8 cellular contexts compared by ENCODE assay signal in genomic region chr11:268716-269145, GRCh38. TPM values are rescaled to one million over a fixed set of nuclear protein-coding genes. Genes with fewer than 3 reads are reported as not detected.
A peak's percentile ranks its signal among the peaks of the same experiment; 100 is the strongest.
DNase-seq lines count a peak whose midpoint lies in the region; ATAC-seq, FAIRE-seq and TF ChIP-seq lines count a peak whose summit lies in the region.
"Not testable (repeated sequence)": the region's sequence is repeated elsewhere in the genome, so short reads cannot be mapped to it uniquely, and the experiment has no call there.

No MANE protein-coding gene starts in this region.

- not testable (repeated sequence) for H3K27me3 ChIP-seq in GM12878 (replicated peaks in 1 of 2; ENCODE audit: control insufficient read depth in 2 of 2, insufficient read depth in 2 of 2, low read length in 1 of 2); gastrocnemius medialis

- peak overlapping the region; percentile 95 for H3K27ac ChIP-seq in KOPT-K1 (ENCODE audit: low read depth, low read length, poor library complexity, severe bottlenecking)
- H3K27ac ChIP-seq in GM12878 (ENCODE audit: control insufficient read depth, insufficient read depth): peak overlapping the region; percentile 88
- H3K27ac ChIP-seq in gastrocnemius medialis: peak overlapping the region; percentile 42 to 63 (median 55)

- not testable (repeated sequence) for H2AFZ ChIP-seq in GM12878 (ENCODE audit: control insufficient read depth, low read depth, low read length)

- not testable (repeated sequence) for H3K27me3 Mint-ChIP-seq in T-cell
- peaks cover 26 to 34% (median 28%) of the 10 kb centered on the region in 3 donors for H3K27me3 Mint-ChIP-seq in immature natural killer cell (ENCODE audit: low read depth in 3 of 3)

- not testable (repeated sequence) for TF ChIP-seq RAD21 in GM12878 (IDR thresholded peaks at IDR 0.05; ENCODE audit: insufficient read depth, low read depth, low read length)

- H3K4me3 ChIP-seq in GM12878 (peak overlapping the region; percentile 78), gastrocnemius medialis (peak overlapping the region in 3 of 4 donors; percentile 25 to 39 (median 25))

- peaks cover 14% of the 10 kb centered on the region for H3K4me1 ChIP-seq in GM12878 (ENCODE audit: control insufficient read depth, insufficient read depth, low read length)
- H3K4me1 ChIP-seq in gastrocnemius medialis: not testable (repeated sequence)

- not testable (repeated sequence) for H3K9me3 ChIP-seq in KOPT-K1 (ENCODE audit: insufficient read depth, low read length, poor library complexity, severe bottlenecking); GM12878 (replicated peaks; ENCODE audit: control insufficient read depth, insufficient read depth, low read length); gastrocnemius medialis

- CTCF ChIA-PET in T-cell (lab: Charles Lee): interaction anchor here (0.5 to 3.7 kb wide), 2 partner anchors 18 kb away, joined by 3 to 23 read pairs; no protein-coding TSS in a partner anchor
- CTCF ChIA-PET in GM12878 (lab: Yijun Ruan, JAX): interaction anchor here (0.7 to 4.2 kb wide), 8 partner anchors 11 to 175 kb away, joined by 3 to 37 read pairs (median 4); no protein-coding TSS in a partner anchor

- peak in 1 of 3 experiments; percentile 14; a peak in 1 of 6 replicates for TF ChIP-seq CTCF in GM12878 (IDR thresholded peaks at IDR 0.05 in 2 of 3, conservative IDR thresholded peaks at IDR 0.05 in 1 of 3; ENCODE audit: control insufficient read depth in 2 of 3, extremely low read depth in 1 of 3, insufficient read depth in 1 of 3, low read depth in 3 of 3, low read length in 3 of 3)
- not testable (repeated sequence) for TF ChIP-seq CTCF in gastrocnemius medialis (IDR thresholded peaks at IDR 0.05 in 4 of 5, conservative IDR thresholded peaks at IDR 0.05 in 1 of 5)

- H3K9ac ChIP-seq in GM12878 (ENCODE audit: control insufficient read depth, insufficient read depth, low read length): peak overlapping the region; percentile 71

- H4K20me1 ChIP-seq in GM12878 (ENCODE audit: control insufficient read depth, insufficient read depth): not testable (repeated sequence)

- H3K4me1 Mint-ChIP-seq in T-cell (peaks cover 27 to 40% (median 35%) of the 10 kb centered on the region in 3 donors), immature natural killer cell (peaks cover 34 to 39% of the 10 kb centered on the region in 2 donors)

- ATAC-seq in GM18870 (IDR thresholded peaks at IDR 0.05; ENCODE audit: unreplicated experiment): peak; percentile 33
- peak; percentile 47 for ATAC-seq in HG02759 (IDR thresholded peaks at IDR 0.05; ENCODE audit: unreplicated experiment)
- ATAC-seq in T-cell (replicated peaks in 1 of 4): peak; percentile 15 to 54 (median 35)
- peak; percentile 82 for ATAC-seq in GM12878
- ATAC-seq in gastrocnemius medialis: peak; percentile 48 to 76

- not testable (repeated sequence) for TF ChIP-seq POLR2A in GM12878 (IDR thresholded peaks at IDR 0.05; ENCODE audit: low read depth, low read length); gastrocnemius medialis (IDR thresholded peaks at IDR 0.05)

- in situ Hi-C loops in GM12878 (cut with MboI); gastrocnemius medialis (cut with MboI; ENCODE audit: low sequenced_read_pairs in 4 of 4): not testable (repeated sequence)

- SMC1A ChIA-PET in GM12878 (lab: Charles Lee; ENCODE audit: uncharacterized antibody, unreplicated experiment): interaction anchor here (0.7 to 2.7 kb wide), 8 partner anchors 18 to 87 kb away, joined by 3 to 8 read pairs (median 4); partner anchors contain the start of genes BET1L and RIC8A

- H3K79me2 ChIP-seq in GM12878 (ENCODE audit: control insufficient read depth, insufficient read depth, low read length): not testable (repeated sequence)

- H3K36me3 ChIP-seq in KOPT-K1 (ENCODE audit: insufficient read depth, low read length); GM12878 (ENCODE audit: control insufficient read depth in 2 of 2, insufficient read depth in 2 of 2, low read length in 1 of 2); gastrocnemius medialis: not testable (repeated sequence)

- 2% methylated on average over 16 of the region's 16 CpGs for WGBS in GM12878 (ENCODE audit: insufficient coverage, insufficient replicate concordance, low lambda C conversion rate, missing lambda C conversion rate)

- TF ChIP-seq EP300 in GM12878 (IDR thresholded peaks at IDR 0.05; ENCODE audit: borderline replicate concordance in 1 of 2, control insufficient read depth in 1 of 2, low read depth in 2 of 2, low read length in 2 of 2): not testable (repeated sequence)

- intact Hi-C loops in GM12878 (cut with micrococcal nuclease; ENCODE audit: unreplicated experiment): loop anchor here (1.0 to 10.0 kb wide), 4 partner anchors 32 to 86 kb away; partner anchors contain the start of genes BET1L, PSMD13, RIC8A and SIRT3
- intact Hi-C loops in gastrocnemius medialis (cut with DNase I; ENCODE audit: low total_unique reads): not testable (repeated sequence)

- not testable (repeated sequence) for H3K36me3 Mint-ChIP-seq in T-cell, immature natural killer cell

- H3K9me3 Mint-ChIP-seq in T-cell, immature natural killer cell: not testable (repeated sequence)

- TSS peak; percentile 100 for BruUV-seq in GM12878 (replicated peaks; lab: Mats Ljungman, UMichigan)

- POLR2A ChIA-PET in T-cell (lab: Charles Lee): interaction anchor here in 1 of 2 donors (0.6 kb wide), 1 partner anchor 20 kb away, joined by 3 read pairs; the partner anchor contains the start of gene PGGHG
- POLR2A ChIA-PET in GM12878 (lab: Charles Lee): interaction anchor here (0.6 to 2.5 kb wide), 9 partner anchors 18 to 86 kb away, joined by 3 to 35 read pairs (median 10); partner anchors contain the start of genes BET1L, PGGHG and RIC8A

- RAD21 ChIA-PET in GM12878 (lab: Charles Lee; ENCODE audit: unreplicated experiment): interaction anchor here (0.7 to 2.2 kb wide), 9 partner anchors 11 to 139 kb away, joined by 3 to 36 read pairs (median 5); partner anchors contain the start of genes BET1L, PSMD13 and RIC8A

- H3K4me3 Mint-ChIP-seq in T-cell (peak overlapping the region; percentile 81 to 85 (median 83)), immature natural killer cell (peak overlapping the region; percentile 79 to 94 (median 84))

- DNase-seq in Ammon's horn (ENCODE audit: low spot score): peak; percentile 75
- DNase-seq in T-cell: peak in 32 of 34 experiments; percentile 28 to 78 (median 59)
- DNase-seq in GM12878 (ENCODE audit: low read depth, low spot score): peak; percentile 65
- DNase-seq in immature natural killer cell: peak; percentile 88 to 91 (median 91)
- peak; percentile 38 to 59 for DNase-seq in gastrocnemius medialis

- H3K27ac Mint-ChIP-seq in T-cell (peak overlapping the region; percentile 98), immature natural killer cell (peak overlapping the region; percentile 95 to 100 (median 96))

- peak overlapping the region; percentile 89 for H3K4me2 ChIP-seq in GM12878 (ENCODE audit: control insufficient read depth, insufficient read depth)

- not testable (repeated sequence) for FAIRE-seq in GM12878 (lab: Jason Lieb, UNC)

RNA-seq across cellular contexts. Expression of gene NLRP6, which starts 9.5 kb away (rescaled TPM):
- 10 to 100 TPM in 3 of 5 donors, 1 to 10 TPM in 2; 6.7 to 27.7 (median 20.9) TPM for total RNA-seq in T-cell
- total RNA-seq in GM12878 (2013; cell fraction: nucleolus; rRNA removed): 1.3 and 2.2 TPM in 2 replicates
- 0.11 TPM in 1 of 2 replicates, not detected in the other for total RNA-seq in GM12878 (2014; rRNA removed)
- total RNA-seq in GM12878 (2014; rRNA removed; fragmentation: Illumina TruSeq; extraction: Trizol): not detected in 2 replicates
- total RNA-seq in GM12878 (2021): 0.11 TPM in 1 of 2 replicates, not detected in the other
- not detected for polyA plus RNA-seq in GM12878 (2011; ENCODE audit: low read depth)
- 0.03 TPM in 1 of 2 replicates, not detected in the other for polyA plus RNA-seq in GM12878 (2011; rRNA removed)
- polyA plus RNA-seq in GM12878 (2011; cell fraction: cytosol; rRNA removed): 0.09 and 0.13 TPM in 2 replicates
- polyA plus RNA-seq in GM12878 (2011; cell fraction: nucleus; rRNA removed): 0.28 and 0.45 TPM in 2 replicates
- 0.07 and 0.10 TPM in 2 replicates for polyA plus RNA-seq in GM12878 (2012)
- not detected in 2 replicates for polyA plus RNA-seq in GM12878 (2014; fragmentation: Illumina TruSeq; extraction: Trizol)
- not detected for polyA plus RNA-seq in GM12878 (2014; fragmentation: Nextera tagmentation; extraction: Ambion mirVana)
- not detected in 2 replicates for polyA plus RNA-seq in GM12878 (2014; rRNA removed)
- polyA plus RNA-seq in GM12878 (2016; fragmentation: Nextera tagmentation; extraction: Ambion mirVana): not detected
- 0.10 TPM in 1 of 2 replicates, not detected in the other for polyA minus RNA-seq in GM12878 (2011; rRNA and poly(A)+ RNA removed)
- not detected in 2 replicates for polyA minus RNA-seq in GM12878 (2011; cell fraction: cytosol; rRNA and poly(A)+ RNA removed)
- 0.24 and 0.57 TPM in 2 replicates for polyA minus RNA-seq in GM12878 (2011; cell fraction: nucleus; rRNA and poly(A)+ RNA removed)
- 1 to 10 TPM in 2 of 3 donors, not detected in 1; 1.6 to 5.1 TPM for polyA plus RNA-seq in immature natural killer cell
- total RNA-seq in gastrocnemius medialis: under 1 TPM in 1 of 4 donors, not detected in 3; 0.09 TPM

RNA-seq across cellular contexts. Expression of gene PGGHG, which starts 20.2 kb away (rescaled TPM):
- total RNA-seq in T-cell (100 to 1,000 TPM; 252 to 818 (median 459) TPM), GM12878 (2014; rRNA removed) (3.5 and 3.9 TPM in 2 replicates), GM12878 (2014; rRNA removed; fragmentation: Illumina TruSeq; extraction: Trizol) (1.3 and 1.9 TPM in 2 replicates), GM12878 (2021) (7.3 and 8.2 TPM in 2 replicates), gastrocnemius medialis (1 to 10 TPM in 3 of 4 donors, under 1 TPM in 1; 0.98 to 3.4 (median 2.7) TPM)
- total RNA-seq in GM12878 (2013; cell fraction: nucleolus; rRNA removed): 80.7 and 93.8 TPM in 2 replicates
- polyA plus RNA-seq in GM12878 (2011; ENCODE audit: low read depth): 13.0 TPM
- polyA plus RNA-seq in GM12878 (2011; rRNA removed) (1.7 and 2.9 TPM in 2 replicates), GM12878 (2014; fragmentation: Illumina TruSeq; extraction: Trizol) (0.17 and 1.5 TPM in 2 replicates), GM12878 (2014; fragmentation: Nextera tagmentation; extraction: Ambion mirVana) (under 1 TPM; 0.10 to 0.27 TPM), GM12878 (2014; rRNA removed) (7.9 and 8.3 TPM in 2 replicates), GM12878 (2016; fragmentation: Nextera tagmentation; extraction: Ambion mirVana) (1 to 10 TPM; 1.0 to 1.7 TPM), immature natural killer cell (10 to 100 TPM in 2 of 3 donors, 1 to 10 TPM in 1; 8.1 to 17.4 (median 11.4) TPM)
- 2.1 and 4.4 TPM in 2 replicates for polyA plus RNA-seq in GM12878 (2011; cell fraction: cytosol; rRNA removed)
- 82.4 and 97.9 TPM in 2 replicates for polyA plus RNA-seq in GM12878 (2011; cell fraction: nucleus; rRNA removed)
- 34.6 and 36.7 TPM in 2 replicates for polyA plus RNA-seq in GM12878 (2012)
- 0.80 and 2.4 TPM in 2 replicates for polyA minus RNA-seq in GM12878 (2011; rRNA and poly(A)+ RNA removed)
- 0.80 and 1.1 TPM in 2 replicates for polyA minus RNA-seq in GM12878 (2011; cell fraction: cytosol; rRNA and poly(A)+ RNA removed)
- 7.3 and 13.1 TPM in 2 replicates for polyA minus RNA-seq in GM12878 (2011; cell fraction: nucleus; rRNA and poly(A)+ RNA removed)

RNA-seq across cellular contexts. Expression of gene IFITM5, which starts 30.6 kb away (rescaled TPM):
- total RNA-seq in T-cell (not detected), GM12878 (2014; rRNA removed) (not detected in 2 replicates), GM12878 (2014; rRNA removed; fragmentation: Illumina TruSeq; extraction: Trizol) (not detected in 2 replicates), GM12878 (2021) (not detected in 2 replicates), gastrocnemius medialis (not detected)
- total RNA-seq in GM12878 (2013; cell fraction: nucleolus; rRNA removed): not detected in 2 replicates
- not detected for polyA plus RNA-seq in GM12878 (2011; ENCODE audit: low read depth)
- polyA plus RNA-seq in GM12878 (2011; rRNA removed) (not detected in 2 replicates), GM12878 (2014; fragmentation: Illumina TruSeq; extraction: Trizol) (not detected in 2 replicates), GM12878 (2014; fragmentation: Nextera tagmentation; extraction: Ambion mirVana) (not detected), GM12878 (2014; rRNA removed) (not detected in 2 replicates), GM12878 (2016; fragmentation: Nextera tagmentation; extraction: Ambion mirVana) (not detected), immature natural killer cell (not detected)
- polyA plus RNA-seq in GM12878 (2011; cell fraction: cytosol; rRNA removed): not detected in 2 replicates
- not detected in 2 replicates for polyA plus RNA-seq in GM12878 (2011; cell fraction: nucleus; rRNA removed)
- not detected in 2 replicates for polyA plus RNA-seq in GM12878 (2012)
- polyA minus RNA-seq in GM12878 (2011; rRNA and poly(A)+ RNA removed): not detected in 2 replicates
- polyA minus RNA-seq in GM12878 (2011; cell fraction: cytosol; rRNA and poly(A)+ RNA removed): not detected in 2 replicates
- not detected in 2 replicates for polyA minus RNA-seq in GM12878 (2011; cell fraction: nucleus; rRNA and poly(A)+ RNA removed)

RNA-seq across cellular contexts. Expression of gene PSMD13, which starts 32.0 kb away (rescaled TPM):
- total RNA-seq in T-cell: 100 to 1,000 TPM in 4 of 5 donors, 10 to 100 TPM in 1; 74.0 to 115 (median 108) TPM
- 72.9 and 74.9 TPM in 2 replicates for total RNA-seq in GM12878 (2013; cell fraction: nucleolus; rRNA removed)
- 173 and 184 TPM in 2 replicates for total RNA-seq in GM12878 (2014; rRNA removed)
- total RNA-seq in GM12878 (2014; rRNA removed; fragmentation: Illumina TruSeq; extraction: Trizol): 131 and 141 TPM in 2 replicates
- 160 and 163 TPM in 2 replicates for total RNA-seq in GM12878 (2021)
- 82.9 TPM for polyA plus RNA-seq in GM12878 (2011; ENCODE audit: low read depth)
- polyA plus RNA-seq in GM12878 (2011; rRNA removed): 159 and 169 TPM in 2 replicates
- polyA plus RNA-seq in GM12878 (2011; cell fraction: cytosol; rRNA removed): 181 and 204 TPM in 2 replicates
- 151 and 175 TPM in 2 replicates for polyA plus RNA-seq in GM12878 (2011; cell fraction: nucleus; rRNA removed)
- polyA plus RNA-seq in GM12878 (2012): 108 and 124 TPM in 2 replicates
- polyA plus RNA-seq in GM12878 (2014; fragmentation: Illumina TruSeq; extraction: Trizol): 164 and 170 TPM in 2 replicates
- polyA plus RNA-seq in GM12878 (2014; fragmentation: Nextera tagmentation; extraction: Ambion mirVana): 100 to 1,000 TPM; 198 to 221 TPM
- 169 and 193 TPM in 2 replicates for polyA plus RNA-seq in GM12878 (2014; rRNA removed)
- polyA plus RNA-seq in GM12878 (2016; fragmentation: Nextera tagmentation; extraction: Ambion mirVana): 100 to 1,000 TPM; 277 to 303 TPM
- polyA minus RNA-seq in GM12878 (2011; rRNA and poly(A)+ RNA removed): 71.0 and 89.0 TPM in 2 replicates
- 26.2 and 34.4 TPM in 2 replicates for polyA minus RNA-seq in GM12878 (2011; cell fraction: cytosol; rRNA and poly(A)+ RNA removed)
- 33.7 and 39.5 TPM in 2 replicates for polyA minus RNA-seq in GM12878 (2011; cell fraction: nucleus; rRNA and poly(A)+ RNA removed)
- 100 to 1,000 TPM; 257 to 353 (median 345) TPM for polyA plus RNA-seq in immature natural killer cell
- total RNA-seq in gastrocnemius medialis: 100 to 1,000 TPM; 128 to 189 (median 163) TPM

RNA-seq across cellular contexts. Expression of gene SIRT3, which starts 32.6 kb away (rescaled TPM):
- 10 to 100 TPM; 22.0 to 33.0 (median 26.3) TPM for total RNA-seq in T-cell
- total RNA-seq in GM12878 (2013; cell fraction: nucleolus; rRNA removed): 26.5 and 33.8 TPM in 2 replicates
- total RNA-seq in GM12878 (2014; rRNA removed): 12.4 and 13.3 TPM in 2 replicates
- total RNA-seq in GM12878 (2014; rRNA removed; fragmentation: Illumina TruSeq; extraction: Trizol): 7.1 and 8.5 TPM in 2 replicates
- total RNA-seq in GM12878 (2021): 12.9 and 15.1 TPM in 2 replicates
- 11.2 TPM for polyA plus RNA-seq in GM12878 (2011; ENCODE audit: low read depth)
- polyA plus RNA-seq in GM12878 (2011; rRNA removed): 15.8 and 18.8 TPM in 2 replicates
- 26.1 and 26.7 TPM in 2 replicates for polyA plus RNA-seq in GM12878 (2011; cell fraction: cytosol; rRNA removed)
- 44.2 and 52.4 TPM in 2 replicates for polyA plus RNA-seq in GM12878 (2011; cell fraction: nucleus; rRNA removed)
- polyA plus RNA-seq in GM12878 (2012): 21.5 and 28.2 TPM in 2 replicates
- polyA plus RNA-seq in GM12878 (2014; fragmentation: Illumina TruSeq; extraction: Trizol): 11.8 and 19.4 TPM in 2 replicates
- 1 to 10 TPM in 1 of 2 experiments, under 1 TPM in 1; 0.90 to 2.8 TPM for polyA plus RNA-seq in GM12878 (2014; fragmentation: Nextera tagmentation; extraction: Ambion mirVana)
- 22.6 and 23.2 TPM in 2 replicates for polyA plus RNA-seq in GM12878 (2014; rRNA removed)
- polyA plus RNA-seq in GM12878 (2016; fragmentation: Nextera tagmentation; extraction: Ambion mirVana): 10 to 100 TPM; 11.4 to 12.9 TPM
- polyA minus RNA-seq in GM12878 (2011; rRNA and poly(A)+ RNA removed): 6.3 and 21.2 TPM in 2 replicates
- polyA minus RNA-seq in GM12878 (2011; cell fraction: cytosol; rRNA and poly(A)+ RNA removed): 2.8 and 5.7 TPM in 2 replicates
- 10.2 and 16.3 TPM in 2 replicates for polyA minus RNA-seq in GM12878 (2011; cell fraction: nucleus; rRNA and poly(A)+ RNA removed)
- 10 to 100 TPM in 1 of 3 donors, 1 to 10 TPM in 2; 6.7 to 11.1 (median 7.4) TPM for polyA plus RNA-seq in immature natural killer cell
- 10 to 100 TPM in 3 of 4 donors, 1 to 10 TPM in 1; 9.2 to 15.0 (median 12.7) TPM for total RNA-seq in gastrocnemius medialis

Comparison
In these comparisons a context has a peak if more than half of its experiments do, and no peak if none do; other contexts are left out.
1. Peak in every context shown above with its lines: DNase-seq, ATAC-seq, H3K4me3 ChIP-seq and H3K27ac ChIP-seq.